ENCODE assay signal across 1 cellular context in genomic region chr11:72102946-72103753, GRCh38.
TF ChIP-seq lines count a peak whose summit lies in the region.

Gene LAMTOR1, minus strand, starts transcription at chr11:72103297. Its CDS starts 73 bp downstream, at chr11:72103224.

TF ChIP-seq in K562, 482 proteins besides CTCF, POLR2A, EP300 and RAD21 (continued from another document and continues in another):
- TF ChIP-seq TFAP4 (CRISPR knock-in tag; IDR thresholded peaks at IDR 0.05; ENCODE audit: borderline replicate concordance) = peak; percentile 81
- TF ChIP-seq ZNF57 (CRISPR knock-in tag; IDR thresholded peaks at IDR 0.05) = no peak
- TF ChIP-seq GTF2F1 (IDR thresholded peaks at IDR 0.05; ENCODE audit: low read depth, low read length) = 0 out of 2 replicates have a peak, but pooled peaks have one; percentile 3
- TF ChIP-seq ZNF263 (CRISPR knock-in tag; IDR thresholded peaks at IDR 0.05; ENCODE audit: borderline replicate concordance) = peak; percentile 6; the same call in 1 of the 2 replicates
- peak; percentile 99 for TF ChIP-seq RAD51 (IDR thresholded peaks at IDR 0.05; ENCODE audit: borderline replicate concordance, low read depth)
- TF ChIP-seq PHB (CRISPR knock-in tag; IDR thresholded peaks at IDR 0.05) = peak; percentile 70; the same call in 1 of the 2 replicates
- peak in 1 of 2 experiments; percentile 59; a peak in 1 of 4 replicates for TF ChIP-seq RCOR1 (IDR thresholded peaks at IDR 0.05; ENCODE audit: borderline replicate concordance in 1 of 2, low read depth in 2 of 2, low read length in 2 of 2)
- no peak for TF ChIP-seq ZNF561 (CRISPR knock-in tag; conservative IDR thresholded peaks at IDR 0.05)
- TF ChIP-seq ZBTB5 (IDR thresholded peaks at IDR 0.05) = no peak
- TF ChIP-seq BRF2 (IDR thresholded peaks at IDR 0.05; ENCODE audit: borderline replicate concordance, insufficient read depth, insufficient read length) = no peak
- peak in 1 of 2 experiments; percentile 72; a peak in 1 of 4 replicates for TF ChIP-seq KDM4B (IDR thresholded peaks at IDR 0.05; ENCODE audit: borderline replicate concordance in 2 of 2, low read depth in 1 of 2)
- peak; percentile 71 for TF ChIP-seq SIN3B (IDR thresholded peaks at IDR 0.05; ENCODE audit: low read depth)
- 0 out of 2 replicates have a peak, but pooled peaks have one; percentile 66 for TF ChIP-seq ERF (CRISPR knock-in tag; IDR thresholded peaks at IDR 0.05)
- TF ChIP-seq TOE1 (IDR thresholded peaks at IDR 0.05; ENCODE audit: borderline replicate concordance) = peak; percentile 99
- TF ChIP-seq TOE1 (CRISPR knock-in tag; IDR thresholded peaks at IDR 0.05; ENCODE audit: borderline replicate concordance, low read depth) = 0 out of 2 replicates have a peak, but pooled peaks have one; percentile 40
- peak; percentile 98 for TF ChIP-seq MGA (IDR thresholded peaks at IDR 0.05)
- TF ChIP-seq TBL1XR1 (IDR thresholded peaks at IDR 0.05; ENCODE audit: low read length in 2 of 2) = no peak
- TF ChIP-seq ZKSCAN8 (CRISPR knock-in tag; IDR thresholded peaks at IDR 0.05) = no peak
- peak; percentile 56; the same call in 1 of the 2 replicates for TF ChIP-seq NKRF (IDR thresholded peaks at IDR 0.05; ENCODE audit: borderline replicate concordance)
- no peak for TF ChIP-seq ZFP91 (CRISPR knock-in tag; IDR thresholded peaks at IDR 0.05)
- no peak for TF ChIP-seq HOXB6 (CRISPR knock-in tag; IDR thresholded peaks at IDR 0.05; ENCODE audit: borderline replicate concordance)
- TF ChIP-seq EWSR1 (IDR thresholded peaks at IDR 0.05; ENCODE audit: borderline replicate concordance, low read depth, partially characterized antibody) = no peak
- peak; percentile 64 for TF ChIP-seq CHD1 (IDR thresholded peaks at IDR 0.05; ENCODE audit: low read length)
- no peak for TF ChIP-seq ARID2 (IDR thresholded peaks at IDR 0.05)
- TF ChIP-seq ZBTB2 (IDR thresholded peaks at IDR 0.05) = peak; percentile 58; the same call in 1 of the 2 replicates
- no peak for TF ChIP-seq CSDE1 (IDR thresholded peaks at IDR 0.05)
- TF ChIP-seq MXI1 (IDR thresholded peaks at IDR 0.05; ENCODE audit: low read depth, low read length) = 0 out of 2 replicates have a peak, but pooled peaks have one; percentile 17
- no peak for TF ChIP-seq HMGXB4 (CRISPR knock-in tag; IDR thresholded peaks at IDR 0.05)
- TF ChIP-seq HDAC2 (IDR thresholded peaks at IDR 0.05) = peak; percentile 24
- TF ChIP-seq POLR2B (IDR thresholded peaks at IDR 0.05; ENCODE audit: low read depth, partially characterized antibody) = peak; percentile 74
- TF ChIP-seq ZNF431 (CRISPR knock-in tag; IDR thresholded peaks at IDR 0.05) = no peak; the same call in 1 of the 2 replicates
